Comparison of ENCODE assay signal across 1 cellular context in genomic region chr10:132307823-132308587, GRCh38.
TF ChIP-seq lines count a peak whose summit lies in the region.

Gene STK32C, minus strand, starts transcription at chr10:132307950. Its CDS starts 117 bp downstream, at chr10:132307833.

TF ChIP-seq in HepG2, 621 proteins besides CTCF, POLR2A, EP300 and RAD21 (continued from another document and continues in another):
- TF ChIP-seq NONO (IDR thresholded peaks at IDR 0.05) (no peak), NONO (CRISPR knock-in tag; conservative IDR thresholded peaks at IDR 0.05) (0 out of 2 replicates have a peak, but pooled peaks have one; percentile 26), ZNF747 (CRISPR knock-in tag; IDR thresholded peaks at IDR 0.05; ENCODE audit: borderline replicate concordance) (no peak), TARDBP (CRISPR knock-in tag; IDR thresholded peaks at IDR 0.05) (no peak), RBM39 (IDR thresholded peaks at IDR 0.05; ENCODE audit: low read depth, low read length, poor library complexity, severe bottlenecking) (peak; percentile 13), RBFOX2 (IDR thresholded peaks at IDR 0.05; ENCODE audit: low read depth, low read length) (peak; percentile 31; the same call in 1 of the 2 replicates), FOXA1 (IDR thresholded peaks at IDR 0.05) (no peak), FOXA1 (CRISPR knock-in tag; IDR thresholded peaks at IDR 0.05) (no peak), CC2D1A (CRISPR knock-in tag; IDR thresholded peaks at IDR 0.05) (no peak), TBX2 (CRISPR knock-in tag; IDR thresholded peaks at IDR 0.05; ENCODE audit: borderline replicate concordance) (peak; percentile 38; the same call in 1 of the 2 replicates), MAFF (IDR thresholded peaks at IDR 0.05; ENCODE audit: low read depth, low read length) (no peak), NFKB2 (CRISPR knock-in tag; IDR thresholded peaks at IDR 0.05; ENCODE audit: borderline replicate concordance) (peak; percentile 8; the same call in 1 of the 2 replicates), ZFX (CRISPR knock-in tag; IDR thresholded peaks at IDR 0.05; ENCODE audit: low read depth) (peak; percentile 22; the same call in 1 of the 2 replicates), HMGXB3 (CRISPR knock-in tag; IDR thresholded peaks at IDR 0.05; ENCODE audit: borderline replicate concordance) (no peak), KLF16 (CRISPR knock-in tag; IDR thresholded peaks at IDR 0.05) (no peak), PHF8 (CRISPR knock-in tag; IDR thresholded peaks at IDR 0.05) (peak; percentile 43), ZNF276 (CRISPR knock-in tag; IDR thresholded peaks at IDR 0.05; ENCODE audit: low read depth) (no peak), ZFP62 (CRISPR knock-in tag; IDR thresholded peaks at IDR 0.05) (no peak), DBP (CRISPR knock-in tag; IDR thresholded peaks at IDR 0.05; ENCODE audit: not compliant biosample characterization) (peak; percentile 28), ZNF879 (CRISPR knock-in tag; IDR thresholded peaks at IDR 0.05) (no peak), NFYB (CRISPR knock-in tag; IDR thresholded peaks at IDR 0.05) (no peak), GLI4 (CRISPR knock-in tag; IDR thresholded peaks at IDR 0.05; ENCODE audit: borderline replicate concordance) (no peak), XBP1 (CRISPR knock-in tag; IDR thresholded peaks at IDR 0.05) (no peak), TMF1 (CRISPR knock-in tag; IDR thresholded peaks at IDR 0.05; ENCODE audit: low read depth) (no peak), BATF2 (CRISPR knock-in tag; IDR thresholded peaks at IDR 0.05) (no peak), AKNA (CRISPR knock-in tag; IDR thresholded peaks at IDR 0.05; ENCODE audit: borderline replicate concordance) (no peak), ZNF451 (CRISPR knock-in tag; IDR thresholded peaks at IDR 0.05) (no peak), SP1 (IDR thresholded peaks at IDR 0.05) (no peak), SP1 (CRISPR knock-in tag; IDR thresholded peaks at IDR 0.05) (peak; percentile 5; the same call in 1 of the 2 replicates), ZBTB3 (CRISPR knock-in tag; IDR thresholded peaks at IDR 0.05; ENCODE audit: borderline replicate concordance, low read depth) (no peak), ZNF142 (CRISPR knock-in tag; IDR thresholded peaks at IDR 0.05) (no peak), ETS1 (CRISPR knock-in tag; IDR thresholded peaks at IDR 0.05) (no peak), SAP130 (CRISPR knock-in tag; IDR thresholded peaks at IDR 0.05; ENCODE audit: low read depth) (peak; percentile 54), ARID4A (CRISPR knock-in tag; IDR thresholded peaks at IDR 0.05; ENCODE audit: borderline replicate concordance) (peak; percentile 57; the same call in 1 of the 2 replicates)
